Comparison of ENCODE assay signal across 28 cellular contexts in genomic region chr10:5265139-5265538, GRCh38.
"Had no signal": no experiment of that assay in that cellular context is flagged by ENCODE, and none has a peak within 500 bp of the region (broad histone marks: within the 10 kb centered on the region; RNA-seq: fewer than 3 reads in every experiment).

No MANE protein-coding gene starts in this region.

- DNase-seq: activated CD4-positive, alpha-beta memory T cell treated with anti-CD3 and anti-CD28 coated beads for 36 hours; activated CD4-positive, alpha-beta T cell treated with anti-CD3 and anti-CD28 coated beads for 36 hours; activated CD4-positive, alpha-beta T cell treated with anti-CD3 and anti-CD28 coated beads, Interleukin-2, amount 10 ng/mL, durations not matched to agents 24 days and 14 days; activated CD4-positive, CD25-positive, alpha-beta regulatory T cell; activated CD4-positive, CD25-positive, alpha-beta regulatory T cell treated with anti-CD3 and anti-CD28 coated beads, Interleukin-2, amount 50 U/mL, for 72 hours; activated CD8-positive, alpha-beta memory T cell treated with anti-CD3 and anti-CD28 coated beads, Interleukin-2, amount 10 ng/mL, durations not matched to agents 7 days and 5 days; activated CD8-positive, alpha-beta memory T cell treated with anti-CD3 and anti-CD28 coated beads, Interleukin-2, amount 50 U/mL, for 4 hours; activated CD8-positive, alpha-beta T cell treated with anti-CD3 and anti-CD28 coated beads, Interleukin-2, amount 10 ng/mL, durations not matched to agents 7 days and 5 days; activated effector memory CD4-positive, alpha-beta T cell treated with anti-CD3 and anti-CD28 coated beads, Interleukin-2, amount 50 U/mL, for 16 hours; activated naive CD4-positive, alpha-beta T cell treated with anti-CD3 and anti-CD28 coated beads for 36 hours; activated naive CD8-positive, alpha-beta T cell treated with anti-CD3 and anti-CD28 coated beads for 36 hours; activated naive CD8-positive, alpha-beta T cell treated with anti-CD3 and anti-CD28 coated beads, Interleukin-2, amount 50 U/mL, for 24 hours; activated T-cell treated with anti-CD3 and anti-CD28 coated beads, Interleukin-2, amount 50 U/mL, for 1 hour; activated T-cell treated with anti-CD3 and anti-CD28 coated beads, Interleukin-2, amount 50 U/mL, for 48 hours; central memory CD4-positive, alpha-beta T cell; cerebellar nuclear complex; colonic mucosa; effector CD8-positive, alpha-beta T cell; esophagus squamous epithelium; foreskin melanocyte; T-helper 2 cell had no signal

- H3K27me3 ChIP-seq: ascending aorta, breast epithelium, cardiac muscle cell, colonic mucosa, esophagus squamous epithelium, gastroesophageal sphincter had no signal

- ATAC-seq: activated CD4-positive, alpha-beta T cell treated with anti-CD3 and anti-CD28 coated beads for 36 hours; activated CD8-positive, alpha-beta memory T cell treated with anti-CD3 and anti-CD28 coated beads, Interleukin-2, amount 10 ng/mL, durations not matched to agents 7 days and 5 days; activated CD8-positive, alpha-beta T cell treated with anti-CD3 and anti-CD28 coated beads, Interleukin-2, amount 10 ng/mL, durations not matched to agents 7 days and 5 days; activated naive CD8-positive, alpha-beta T cell treated with anti-CD3 and anti-CD28 coated beads, Interleukin-2, amount 50 U/mL, for 24 hours; gastroesophageal sphincter had no signal

- FAIRE-seq: endometrium, endothelial cell of umbilical vein had no signal

- H3K36me3 ChIP-seq: ascending aorta, breast epithelium, cardiac muscle cell, colonic mucosa, esophagus squamous epithelium, gastroesophageal sphincter had no signal

- H3K4me3 ChIP-seq: ascending aorta, breast epithelium, cardiac muscle cell, colonic mucosa, esophagus squamous epithelium, gastroesophageal sphincter had no signal

- H3K27ac ChIP-seq: ascending aorta, breast epithelium, cardiac muscle cell, colonic mucosa, epithelial cell of prostate, esophagus squamous epithelium, gastroesophageal sphincter had no signal

- H3K4me1 ChIP-seq: ascending aorta, breast epithelium, colonic mucosa, gastroesophageal sphincter had no signal

- H3K9me3 ChIP-seq: ascending aorta, colonic mucosa had no signal
